ENCODE assay signal across 11 cellular contexts in the genomic region with DNA sequence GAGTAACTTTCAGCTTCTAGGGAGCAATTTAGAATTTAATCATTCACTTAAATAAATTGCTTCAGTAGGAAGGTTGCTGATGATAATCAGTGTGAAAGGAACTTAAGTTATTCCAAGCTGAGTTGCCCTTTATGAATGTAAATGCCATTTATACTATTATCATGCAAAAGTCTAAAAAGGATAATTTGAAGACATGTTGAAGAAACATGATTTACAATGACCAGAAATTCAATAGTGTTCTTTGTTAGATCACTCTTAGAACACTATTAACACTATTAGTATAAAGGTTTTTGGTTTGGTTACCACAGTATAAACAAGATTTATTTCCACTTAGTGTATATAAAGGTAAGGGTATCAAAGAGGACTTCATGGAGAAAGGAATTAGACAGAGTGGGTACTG. TPM values are rescaled to one million over a fixed set of nuclear protein-coding genes. Genes with fewer than 3 reads are reported as not detected.
"Had no signal": no experiment of that assay in that cellular context is flagged by ENCODE, and none has a peak within 500 bp of the region (broad histone marks: within the 10 kb centered on the region; RNA-seq: fewer than 3 reads in every experiment).

No MANE protein-coding gene starts in this region.

- H3K36me3 ChIP-seq: HAP-1 had no signal

- DNase-seq: GM23248, GOT3, H7, H9, HCEC 1CT, HFFc6 had no signal

- FAIRE-seq: H54 had no signal

- H3K9ac ChIP-seq: GM23248 had no signal

- H2AFZ ChIP-seq: GM23248 had no signal

- ATAC-seq: GM23338, HCT116 had no signal

- H3K27ac ChIP-seq: GM23248 had no signal

- H3K4me2 ChIP-seq: GM23338 had no signal

- H3K4me3 ChIP-seq: GM23248, GM23338, HAP-1 had no signal

- H3K9me3 ChIP-seq: HAP-1 had no signal

RNA-seq across cellular contexts. Expression of a gene that starts 1.6 kb away (rescaled TPM):
- total RNA-seq: GM23248, GM23338, H4, H7, H9, HFFc6 had no signal
- polyA plus RNA-seq: GM23248, GM23338 had no signal

RNA-seq across cellular contexts. Expression of a gene that starts 7.1 kb away (rescaled TPM):
- total RNA-seq: GM23248, GM23338, H4, H7, H9 had no signal
- polyA plus RNA-seq: GM23248, GM23338 had no signal
